ENCODE assay signal across 29 cellular contexts in genomic region chr16:70780546-70780945, GRCh38.
"Had no signal": no experiment of that assay in that cellular context is flagged by ENCODE, and none has a peak within 500 bp of the region (broad histone marks: within the 10 kb centered on the region; RNA-seq: fewer than 3 reads in every experiment).

No MANE protein-coding gene starts in this region.

- H3K4me3 Mint-ChIP-seq: naive thymus-derived CD8-positive, alpha-beta T cell; nephron; neural crest cell; stimulated activated effector memory CD8-positive, alpha-beta T cell treated with anti-CD3 and anti-CD28 coated beads, Interleukin-12 subunit alpha, Interleukin-12 subunit beta, amount 100 ng/mL, for 72 hours; stimulated activated naive CD8-positive, alpha-beta T cell treated with anti-CD3 and anti-CD28 coated beads, Interleukin-15, Interleukin-2, amounts not matched to agents 100 ng/mL and 50 ng/mL, for 24 hours had no signal

- H3K27ac ChIP-seq: heart left ventricle, hepatocyte, lower lobe of right lung, neutrophil, ovary, prostate gland, skin epidermis, suprapubic skin, thoracic aorta, tibial artery, uterus had no signal

- ATAC-seq: heart left ventricle; left cardiac atrium; left lobe of liver; left ventricle myocardium superior; lower lobe of right lung; naive thymus-derived CD8-positive, alpha-beta T cell; right cardiac atrium; sciatic nerve; stimulated activated effector memory CD8-positive, alpha-beta T cell treated with anti-CD3 and anti-CD28 coated beads, Interleukin-12 subunit alpha, Interleukin-12 subunit beta, amount 100 ng/mL, for 72 hours had no signal

- H3K4me3 ChIP-seq: heart left ventricle, hepatocyte, lower lobe of right lung, ovary, prostate gland, skin epidermis, suprapubic skin, thoracic aorta, tibial artery, uterus had no signal

- H3K9me3 ChIP-seq: lower lobe of right lung, ovary, prostate gland, suprapubic skin, thoracic aorta, tibial artery, uterus had no signal

- H3K4me1 ChIP-seq: lower lobe of right lung, suprapubic skin, uterus had no signal

- H3K9me3 Mint-ChIP-seq: naive thymus-derived CD8-positive, alpha-beta T cell; nephron; neural crest cell; stimulated activated effector memory CD8-positive, alpha-beta T cell treated with anti-CD3 and anti-CD28 coated beads, Interleukin-12 subunit alpha, Interleukin-12 subunit beta, amount 100 ng/mL, for 72 hours; stimulated activated naive CD8-positive, alpha-beta T cell treated with anti-CD3 and anti-CD28 coated beads, Interleukin-15, Interleukin-2, amounts not matched to agents 100 ng/mL and 50 ng/mL, for 24 hours had no signal

- H3K27me3 ChIP-seq: heart left ventricle, hepatocyte, neutrophil, ovary, suprapubic skin, tibial artery, uterus had no signal

- H3K27ac Mint-ChIP-seq: stimulated activated effector memory CD8-positive, alpha-beta T cell treated with anti-CD3 and anti-CD28 coated beads, Interleukin-12 subunit alpha, Interleukin-12 subunit beta, amount 100 ng/mL, for 72 hours; stimulated activated naive CD8-positive, alpha-beta T cell treated with anti-CD3 and anti-CD28 coated beads, Interleukin-15, Interleukin-2, amounts not matched to agents 100 ng/mL and 50 ng/mL, for 24 hours had no signal

- H3K4me1 Mint-ChIP-seq: naive thymus-derived CD8-positive, alpha-beta T cell; neural crest cell; stimulated activated effector memory CD8-positive, alpha-beta T cell treated with anti-CD3 and anti-CD28 coated beads, Interleukin-12 subunit alpha, Interleukin-12 subunit beta, amount 100 ng/mL, for 72 hours had no signal

- DNase-seq: heart left ventricle; kidney glomerular epithelial cell; left cardiac atrium; left ventricle myocardium superior; lower lobe of right lung; mammary epithelial cell; mesenchymal stem cell; naive thymus-derived CD8-positive, alpha-beta T cell; occipital lobe; ovary; retina; right cardiac atrium; stimulated activated CD4-positive, alpha-beta T cell treated with anti-CD3 and anti-CD28 coated beads, Interleukin-4, amount 100 ng/mL, for 24 hours; stimulated activated naive CD4-positive, alpha-beta T cell; trophoblast cell; uterus had no signal

- H3K27me3 Mint-ChIP-seq: naive thymus-derived CD8-positive, alpha-beta T cell; stimulated activated naive CD8-positive, alpha-beta T cell treated with anti-CD3 and anti-CD28 coated beads, Interleukin-15, Interleukin-2, amounts not matched to agents 100 ng/mL and 50 ng/mL, for 24 hours had no signal

- H3K36me3 ChIP-seq: ovary, uterus had no signal
